ENCODE assay signal across 8 cellular contexts in the genomic region with DNA sequence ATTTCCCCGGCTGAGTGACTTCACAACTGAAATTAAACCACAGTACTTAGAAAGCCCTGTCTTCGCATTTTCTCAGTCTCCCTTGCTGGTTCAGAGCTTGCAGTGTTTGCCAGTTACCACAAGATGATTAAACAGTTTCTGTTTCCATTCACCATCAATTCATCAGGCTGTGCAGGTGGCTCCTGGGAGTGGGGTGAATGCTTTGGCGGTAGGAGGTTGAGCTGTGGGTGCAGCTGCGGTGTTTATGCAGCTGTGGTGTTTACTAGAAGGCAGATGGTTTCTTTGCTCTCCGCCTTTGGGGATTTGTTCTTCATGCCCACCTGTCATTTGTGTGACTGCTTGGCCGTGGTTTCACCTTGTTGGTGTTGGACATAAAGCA. TPM values are rescaled to one million over a fixed set of nuclear protein-coding genes. Genes with fewer than 3 reads are reported as not detected.
A peak's percentile ranks its signal among the peaks of the same experiment; 100 is the strongest.
DNase-seq lines count a peak whose midpoint lies in the region; ATAC-seq, FAIRE-seq and TF ChIP-seq lines count a peak whose summit lies in the region.

No MANE protein-coding gene starts in this region.

- H3K4me2 ChIP-seq in MM.1S (ENCODE audit: low read depth, low read length) (peak overlapping the region; percentile 77), keratinocyte (ENCODE audit: control insufficient read depth, extremely low read depth, insufficient read depth, low read depth, low read length) (peak overlapping the region; percentile 3)

- H4K20me1 ChIP-seq in MM.1S (ENCODE audit: insufficient read depth, low read length) = no peaks in the 10 kb centered on the region
- no peaks in the 10 kb centered on the region for H4K20me1 ChIP-seq in keratinocyte (ENCODE audit: control insufficient read depth, extremely low read depth, insufficient read depth, low read length)

- TF ChIP-seq CTCF in GM12864 (IDR thresholded peaks at IDR 0.05; ENCODE audit: low read depth, low read length, missing control alignments) = no peak
- TF ChIP-seq CTCF in MM.1S (IDR thresholded peaks at IDR 0.05; ENCODE audit: low read length) = no peak
- no peak for TF ChIP-seq CTCF in keratinocyte (optimal IDR thresholded peaks at IDR 0.05 in 1 of 3, IDR thresholded peaks at IDR 0.05 in 1 of 3, conservative IDR thresholded peaks at IDR 0.05 in 1 of 3; ENCODE audit: extremely low read depth in 1 of 3, insufficient read depth in 2 of 3, low read length in 3 of 3)
- no peak for TF ChIP-seq CTCF in endothelial cell (IDR thresholded peaks at IDR 0.05; ENCODE audit: unreplicated experiment)

- H3K36me3 ChIP-seq in MM.1S (replicated peaks; ENCODE audit: insufficient read depth, low read length) (no peaks in the 10 kb centered on the region), keratinocyte (ENCODE audit: control insufficient read depth in 2 of 2, extremely low read depth in 1 of 2, insufficient read depth in 2 of 2, low read length in 2 of 2) (no peaks in the 10 kb centered on the region)

- no peak overlapping the region for H2AFZ ChIP-seq in MM.1S (ENCODE audit: low read length)
- H2AFZ ChIP-seq in keratinocyte (ENCODE audit: control insufficient read depth, low read length) = no peak overlapping the region

- H3K79me2 ChIP-seq in MM.1S (ENCODE audit: low read length) (peaks cover 66% of the 10 kb centered on the region), keratinocyte (ENCODE audit: control insufficient read depth, insufficient read depth, low read length) (no peaks in the 10 kb centered on the region)

- no peak overlapping the region for H3K27ac Mint-ChIP-seq in endothelial cell (ENCODE audit: unreplicated experiment)

- no peaks in the 10 kb centered on the region for H3K9me2 ChIP-seq in MM.1S (replicated peaks; ENCODE audit: insufficient read depth, low read length)

- no peak overlapping the region for H3K4me3 Mint-ChIP-seq in endothelial cell (ENCODE audit: unreplicated experiment)

- H3K9me1 ChIP-seq in keratinocyte (ENCODE audit: control insufficient read depth, extremely low read depth, insufficient read depth, low read length) = no peaks in the 10 kb centered on the region

- peaks cover 40% of the 10 kb centered on the region for H3F3A ChIP-seq in MM.1S (ENCODE audit: insufficient read depth, low read length)

- peak; percentile 91 for ATAC-seq in GM21717 (IDR thresholded peaks at IDR 0.05; ENCODE audit: unreplicated experiment)

- DNase-seq in GM12864 (ENCODE audit: low read depth) = peak; percentile 93
- DNase-seq in MM.1S = peak; percentile 99
- peak; percentile 33 for DNase-seq in activated CD4-positive, CD25-positive, alpha-beta regulatory T cell treated with anti-CD3 and anti-CD28 coated beads, Interleukin-2, amount 50 U/mL, for 16 hours (ENCODE audit: low read depth, low spot score)
- DNase-seq in keratinocyte (ENCODE audit: low read depth, low spot score) = no peak
- no peak for DNase-seq in hepatic stellate cell (ENCODE audit: low spot score)
- DNase-seq in Ammon's horn (ENCODE audit: low spot score) = no peak
- DNase-seq in endothelial cell (ENCODE audit: low spot score) = no peak

- H3K4me1 Mint-ChIP-seq in endothelial cell (ENCODE audit: unreplicated experiment) = peaks cover 4% of the 10 kb centered on the region

- FAIRE-seq in keratinocyte (lab: Jason Lieb, UNC) = no peak

- dilution Hi-C loops in keratinocyte (cut with MboI; ENCODE audit: extremely low pct_ligation_motif_present, low sequenced_read_pairs) = no loop called here

- no peak overlapping the region for H3K4me3 ChIP-seq in GM12864 (ENCODE audit: low read depth, low read length)
- H3K4me3 ChIP-seq in MM.1S (ENCODE audit: low read length) = peak overlapping the region; percentile 46
- H3K4me3 ChIP-seq in keratinocyte (ENCODE audit: control insufficient read depth in 2 of 3, extremely low read depth in 1 of 3, insufficient read depth in 2 of 3, low read depth in 1 of 3, low read length in 3 of 3) = no peak overlapping the region

- H3K36me3 Mint-ChIP-seq in endothelial cell (ENCODE audit: low read depth, unreplicated experiment) = no peaks in the 10 kb centered on the region

- no peaks in the 10 kb centered on the region for H3K27me3 ChIP-seq in MM.1S (replicated peaks; ENCODE audit: insufficient read depth, low read length)
- peaks cover 32% of the 10 kb centered on the region for H3K27me3 ChIP-seq in keratinocyte (ENCODE audit: control insufficient read depth, extremely low read depth, insufficient read depth, low read length)

- H3K9me3 Mint-ChIP-seq in endothelial cell (ENCODE audit: unreplicated experiment) = no peaks in the 10 kb centered on the region

- no peaks in the 10 kb centered on the region for H3K27me3 Mint-ChIP-seq in endothelial cell (ENCODE audit: unreplicated experiment)

- H3K9ac ChIP-seq in MM.1S (ENCODE audit: low read length) (peak overlapping the region; percentile 87), keratinocyte (ENCODE audit: control insufficient read depth, extremely low read depth, insufficient read depth, low read length) (no peak overlapping the region)

- H3K9me3 ChIP-seq in MM.1S (replicated peaks; ENCODE audit: insufficient read depth, low read length) (no peaks in the 10 kb centered on the region), keratinocyte (ENCODE audit: control insufficient read depth, low read depth, low read length) (no peaks in the 10 kb centered on the region)

- H3K27ac ChIP-seq in MM.1S (ENCODE audit: low read length) (peak overlapping the region; percentile 99), keratinocyte (ENCODE audit: control insufficient read depth, insufficient read depth, low read length) (no peak overlapping the region)

- H3K4me1 ChIP-seq in MM.1S (ENCODE audit: low read length) = peaks cover 62% of the 10 kb centered on the region
- H3K4me1 ChIP-seq in keratinocyte (ENCODE audit: control insufficient read depth, extremely low read depth, insufficient read depth, low read length) = peaks cover 8% of the 10 kb centered on the region

RNA-seq across cellular contexts. Expression of a gene that starts 16.1 kb away (rescaled TPM):
- 0.04 to 0.16 TPM (median 0.15 TPM) in 3 replicates for polyA plus RNA-seq in keratinocyte
- not detected for polyA plus RNA-seq in keratinocyte (2011; ENCODE audit: low read depth)
- 0.06 TPM in 2 replicates for polyA plus RNA-seq in keratinocyte (2011; cell fraction: cytosol; rRNA removed)
- 0.14 and 0.39 TPM in 2 replicates for polyA plus RNA-seq in keratinocyte (2011; cell fraction: nucleus; rRNA removed)
- polyA plus RNA-seq in keratinocyte (2012; ENCODE audit: low replicate concordance) = 0.17 and 0.25 TPM in 2 replicates
- 0.54 TPM in 1 of 3 replicates, not detected in the others for polyA minus RNA-seq in keratinocyte
- not detected for polyA minus RNA-seq in keratinocyte (2011; cell fraction: cytosol; rRNA and poly(A)+ RNA removed)
- polyA minus RNA-seq in keratinocyte (2011; cell fraction: nucleus; rRNA and poly(A)+ RNA removed) = 0.32 and 0.47 TPM in 2 replicates
- 0.44 TPM for total RNA-seq in endothelial cell (ENCODE audit: unreplicated experiment)

Comparison
In these comparisons a context has a peak if more than half of its experiments do, and no peak if none do; other contexts are left out.
1. DNase-seq: peak in GM12864 (single experiment), MM.1S (single experiment) and activated CD4-positive, CD25-positive, alpha-beta regulatory T cell treated with anti-CD3 and anti-CD28 coated beads, Interleukin-2, amount 50 U/mL, for 16 hours (single experiment); none in keratinocyte (single experiment), hepatic stellate cell (single experiment), Ammon's horn (single experiment) and endothelial cell (single experiment).